Comparison of ENCODE assay signal across 22 cellular contexts in genomic region chr16:85508993-85509392, GRCh38.
DNase-seq lines count a peak whose midpoint lies in the region; ATAC-seq and TF ChIP-seq lines count a peak whose summit lies in the region.
"Had no signal": no experiment of that assay in that cellular context is flagged by ENCODE, and none has a peak within 500 bp of the region (broad histone marks: within the 10 kb centered on the region; RNA-seq: fewer than 3 reads in every experiment).

No MANE protein-coding gene starts in this region.

- H3K36me3 ChIP-seq in HEK293 (ENCODE audit: control insufficient read depth in 2 of 2, insufficient read depth in 1 of 2, low read length in 2 of 2) (no peaks in the 10 kb centered on the region), PC-3 (ENCODE audit: low read depth, low read length) (no peaks in the 10 kb centered on the region), GM23248 (ENCODE audit: low read depth) (no peaks in the 10 kb centered on the region)

- H3K27me3 ChIP-seq in PC-3 (ENCODE audit: low read length) = no peaks in the 10 kb centered on the region
- H3K27me3 ChIP-seq in GM23248 (replicated peaks; ENCODE audit: insufficient read depth) = no peaks in the 10 kb centered on the region

- H3K9me3 ChIP-seq in HEK293 (ENCODE audit: control insufficient read depth, insufficient read depth, low read depth, low read length) (no peaks in the 10 kb centered on the region), PC-3 (ENCODE audit: low read length) (no peaks in the 10 kb centered on the region), GM23248 (ENCODE audit: low read depth) (no peaks in the 10 kb centered on the region)
- H3K9me3 ChIP-seq: A549 had no signal

- H2AFZ ChIP-seq in PC-3 (ENCODE audit: low read length) (no peak overlapping the region), GM23248 (no peak overlapping the region)
- H2AFZ ChIP-seq: GM23338 had no signal

- H3K9me3 Mint-ChIP-seq in brain = no peaks in the 10 kb centered on the region
- H3K9me3 Mint-ChIP-seq in mesothelial cell of epicardium = no peaks in the 10 kb centered on the region
- no peaks in the 10 kb centered on the region for H3K9me3 Mint-ChIP-seq in type B pancreatic cell
- H3K9me3 Mint-ChIP-seq: CD4-positive, alpha-beta memory T cell; GM23338 had no signal

- H3K4me3 Mint-ChIP-seq in brain = peak overlapping the region in 1 of 5 experiments; percentile 7
- H3K4me3 Mint-ChIP-seq in mesothelial cell of epicardium = no peak overlapping the region
- no peak overlapping the region for H3K4me3 Mint-ChIP-seq in type B pancreatic cell
- H3K4me3 Mint-ChIP-seq: CD4-positive, alpha-beta memory T cell; GM23338 had no signal

- in situ Hi-C loops in GM23248 (cut with MboI) = no loop called here

- H3K27ac Mint-ChIP-seq in brain = peak overlapping the region in 4 of 5 experiments; percentile 49 to 95 (median 86)
- H3K27ac Mint-ChIP-seq in mesothelial cell of epicardium = peak overlapping the region; percentile 24
- H3K27ac Mint-ChIP-seq in type B pancreatic cell = peak overlapping the region; percentile 52
- H3K27ac Mint-ChIP-seq: GM23338 had no signal

- H3K9ac ChIP-seq in PC-3 (ENCODE audit: low read length) (no peak overlapping the region), GM23248 (no peak overlapping the region)

- no peak overlapping the region for H3K4me2 ChIP-seq in PC-3 (ENCODE audit: low read length)
- H3K4me2 ChIP-seq in GM23248 (ENCODE audit: unreplicated experiment) = no peak overlapping the region
- H3K4me2 ChIP-seq: A549, GM23338 had no signal

- H3K4me1 ChIP-seq in HEK293 (ENCODE audit: control insufficient read depth, insufficient read depth, low read length) (no peaks in the 10 kb centered on the region), PC-3 (ENCODE audit: insufficient read depth, low read length) (peaks cover 2% of the 10 kb centered on the region), GM23248 (ENCODE audit: insufficient read depth) (peaks cover 5% of the 10 kb centered on the region)

- CTCF ChIA-PET in HEK293 (lab: Yijun Ruan, JAX) = interaction anchor here (0.5 kb wide), 1 partner anchor 239 kb away, joined by 3 read pairs; no protein-coding TSS in a partner anchor
- CTCF ChIA-PET in PC-3 (lab: Charles Lee) = no interaction called here

- H3K4me1 Mint-ChIP-seq in brain (peaks cover 93% of the 10 kb centered on the region), mesothelial cell of epicardium (peaks cover 52% of the 10 kb centered on the region), type B pancreatic cell (ENCODE audit: unreplicated experiment) (peaks cover 44% of the 10 kb centered on the region)

- no peak for ATAC-seq in PC-3
- ATAC-seq: A549, GM23338, Panc1 had no signal

- 83 to 88% methylated on average over 15 of the region's 15 CpGs for WGBS in GM23248 (ENCODE audit: low coverage in 1 of 2, low lambda C conversion rate in 2 of 2, missing lambda C conversion rate in 2 of 2), 2 experiments

- H3F3A ChIP-seq in PC-3 (ENCODE audit: low read length, unreplicated experiment) (no peaks in the 10 kb centered on the region), GM23248 (ENCODE audit: insufficient read depth) (no peaks in the 10 kb centered on the region; the same call in 1 of the 2 replicates)

- H3K9me2 ChIP-seq in PC-3 (replicated peaks; ENCODE audit: low read length) = no peaks in the 10 kb centered on the region
- no peaks in the 10 kb centered on the region for H3K9me2 ChIP-seq in GM23248 (ENCODE audit: insufficient read depth)

- H3K79me2 ChIP-seq in PC-3 (ENCODE audit: low read length) (no peaks in the 10 kb centered on the region), GM23248 (ENCODE audit: insufficient read depth) (peaks cover 8% of the 10 kb centered on the region; the same call in 1 of the 2 replicates)

- TF ChIP-seq CTCF in HEK293 (tag by site-specific recombination; IDR thresholded peaks at IDR 0.05) (no peak), brain (conservative IDR thresholded peaks at IDR 0.05) (no peak), mesothelial cell of epicardium (IDR thresholded peaks at IDR 0.05; ENCODE audit: unreplicated experiment) (no peak), type B pancreatic cell (conservative IDR thresholded peaks at IDR 0.05) (no peak), PC-3 (conservative IDR thresholded peaks at IDR 0.05; ENCODE audit: low read depth, low read length) (no peak)

- H4K20me1 ChIP-seq in PC-3 (ENCODE audit: low read length) = no peaks in the 10 kb centered on the region
- no peaks in the 10 kb centered on the region for H4K20me1 ChIP-seq in GM23248 (ENCODE audit: insufficient read depth)

- no TSS peak for BruUV-seq in PC-3 (replicated peaks; lab: Mats Ljungman, UMichigan)

- no peak for DNase-seq in mesothelial cell of epicardium (ENCODE audit: low spot score in 2 of 2, unreplicated experiment in 2 of 2)
- DNase-seq in type B pancreatic cell (ENCODE audit: extremely low spot score, unreplicated experiment) = no peak
- no peak for DNase-seq in PC-3
- DNase-seq in GM23248 = no peak
- no peak for DNase-seq in amygdala (lab: John Stamatoyannopoulos, UW)
- DNase-seq: C1 segment of cervical spinal cord; CD4-positive, alpha-beta memory T cell; COR-L47; HCEC 1CT; Karpas-422; NCI-H1092; NCI-H1417 treated with DMSO at 0.1 percent for 48 hours; NCI-H1694 treated with DMSO at 0.1 percent for 48 hours; NCI-H2081 treated with DMSO at 0.1 percent for 48 hours; NCI-H2171; NCI-H774; SHP77 treated with DMSO at 0.1 percent for 48 hours had no signal

- no peak overlapping the region for H3K4me3 ChIP-seq in HEK293 (ENCODE audit: low read depth, low read length)
- H3K4me3 ChIP-seq in PC-3 (ENCODE audit: low read length) = no peak overlapping the region
- no peak overlapping the region for H3K4me3 ChIP-seq in GM23248
- H3K4me3 ChIP-seq: A549, GM23338 had no signal

- H3K27me3 Mint-ChIP-seq in brain (peaks cover 4% of the 10 kb centered on the region), mesothelial cell of epicardium (ENCODE audit: low read depth) (no peaks in the 10 kb centered on the region), type B pancreatic cell (peaks cover 3% of the 10 kb centered on the region)

- intact Hi-C loops in PC-3 (cut with micrococcal nuclease) = no loop called here

- H3K27ac ChIP-seq in HEK293 (ENCODE audit: extremely low read depth, low read depth, low read length) = no peak overlapping the region
- no peak overlapping the region for H3K27ac ChIP-seq in PC-3 (ENCODE audit: low read length)
- H3K27ac ChIP-seq in GM23248 = no peak overlapping the region

- H3K36me3 Mint-ChIP-seq in brain = no peaks in the 10 kb centered on the region
- no peaks in the 10 kb centered on the region for H3K36me3 Mint-ChIP-seq in mesothelial cell of epicardium
- H3K36me3 Mint-ChIP-seq in type B pancreatic cell = peaks cover 4% of the 10 kb centered on the region
- H3K36me3 Mint-ChIP-seq: CD4-positive, alpha-beta memory T cell had no signal

- POLR2A ChIA-PET in HEK293 (lab: Yijun Ruan, JAX) = no interaction called here
- POLR2A ChIA-PET in PC-3 (lab: Charles Lee; ENCODE audit: unreplicated experiment) = no interaction called here

TF ChIP-seq in HEK293, 187 proteins besides CTCF, POLR2A, EP300 and RAD21:
- TF ChIP-seq EGR2 (tag by site-specific recombination; IDR thresholded peaks at IDR 0.05; ENCODE audit: low read depth) = peak; percentile 92
- no peak for TF ChIP-seq ZNF423 (tag by site-specific recombination; IDR thresholded peaks at IDR 0.05)
- TF ChIP-seq ZFHX2 (tag by site-specific recombination; conservative IDR thresholded peaks at IDR 0.05) = peak; percentile 87

Comparison
In these comparisons a context has a peak if more than half of its experiments do, and no peak if none do; other contexts are left out.
1. H3K27ac Mint-ChIP-seq: peak in every context shown above with its lines; median percentile 86 in brain; 52 in type B pancreatic cell; 24 in mesothelial cell of epicardium.